24 cellular contexts compared by ENCODE assay signal in genomic region chr10:34709637-34710390, GRCh38.
DNase-seq lines count a peak whose midpoint lies in the region; ATAC-seq, FAIRE-seq and TF ChIP-seq lines count a peak whose summit lies in the region.
"Had no signal": no experiment of that assay in that cellular context is flagged by ENCODE, and none has a peak within 500 bp of the region (broad histone marks: within the 10 kb centered on the region; RNA-seq: fewer than 3 reads in every experiment).

No MANE protein-coding gene starts in this region.

- CTCF ChIA-PET in SK-N-SH (lab: Yijun Ruan, JAX) = interaction anchor here (1.1 kb wide), 1 partner anchor 285 kb away, joined by 3 read pairs; no protein-coding TSS in a partner anchor

- peaks cover 83% of the 10 kb centered on the region for H3K79me2 ChIP-seq in SK-N-SH (ENCODE audit: insufficient read depth)
- H3K79me2 ChIP-seq in astrocyte (ENCODE audit: insufficient read depth, low read length) = peaks cover 55% of the 10 kb centered on the region
- H3K79me2 ChIP-seq in smooth muscle cell (ENCODE audit: low read depth) = peaks cover 43% of the 10 kb centered on the region

- H3K9me3 Mint-ChIP-seq in astrocyte (ENCODE audit: unreplicated experiment) = no peaks in the 10 kb centered on the region
- H3K9me3 Mint-ChIP-seq: CD4-positive, alpha-beta memory T cell; T-helper 2 cell treated with Interferon-gamma antibody and Interleukin-4, amounts not matched to agents 5 μg/mL and 100 μg/mL, for 36 hours had no signal

- H3F3A ChIP-seq in SK-N-SH (replicated peaks; ENCODE audit: insufficient read depth) = peaks cover 20% of the 10 kb centered on the region
- H3F3A ChIP-seq in smooth muscle cell (ENCODE audit: low read depth) = no peaks in the 10 kb centered on the region

- POLR2A ChIA-PET in SK-N-SH (lab: Yijun Ruan, JAX) = no interaction called here

- H3K9ac ChIP-seq in SK-N-SH (no peak overlapping the region), astrocyte (ENCODE audit: low read length) (no peak overlapping the region), smooth muscle cell (ENCODE audit: low read depth) (no peak overlapping the region)
- H3K9ac ChIP-seq: KMS-11 had no signal

- DNase-seq in SK-N-SH (no peak), astrocyte (ENCODE audit: low read depth) (no peak), foreskin keratinocyte (no peak), smooth muscle cell (lab: John Stamatoyannopoulos, UW; ENCODE audit: unreplicated experiment) (no peak), Peyer's patch (no peak)
- DNase-seq in activated CD4-positive, alpha-beta T cell treated with anti-CD3 and anti-CD28 coated beads, Interleukin-2, amount 50 U/mL, for 48 hours = no peak
- DNase-seq: activated naive CD4-positive, alpha-beta T cell treated with anti-CD3 and anti-CD28 coated beads, Interleukin-2, amount 50 U/mL, for 16 hours; AML-193; caudate nucleus; CD4-positive, alpha-beta memory T cell; DMS 273 treated with DMSO at 0.1 percent for 48 hours; foreskin melanocyte; NCI-H524 treated with DMSO at 0.1 percent for 48 hours; NK-92 treated with Interleukin-12 subunit alpha and Interleukin-12 subunit beta, amount 100 ng/mL, for 24 hours; stimulated activated CD4-positive, alpha-beta T cell treated with anti-CD3 and anti-CD28 coated beads, Interleukin-1b, Interleukin-23, amount 100 ng/mL, for 48 hours; upper lobe of left lung had no signal

- no peak for FAIRE-seq in astrocyte (lab: Jason Lieb, UNC)

- 85% methylated on average over 8 of the region's 8 CpGs for WGBS in SK-N-SH (ENCODE audit: low lambda C conversion rate)
- 84% methylated on average over 8 of the region's 8 CpGs for WGBS in smooth muscle cell (ENCODE audit: low lambda C conversion rate)

- H3K27me3 ChIP-seq in SK-N-SH (ENCODE audit: insufficient read depth) (no peaks in the 10 kb centered on the region), astrocyte (ENCODE audit: insufficient read depth, low read length) (no peaks in the 10 kb centered on the region), foreskin keratinocyte (no peaks in the 10 kb centered on the region), smooth muscle cell (ENCODE audit: low read depth) (no peaks in the 10 kb centered on the region), Peyer's patch (no peaks in the 10 kb centered on the region)
- H3K27me3 ChIP-seq: hepatocyte, upper lobe of left lung had no signal

- H3K4me2 ChIP-seq in SK-N-SH (peak overlapping the region; percentile 10; the same call in 1 of the 2 replicates), astrocyte (ENCODE audit: low read length) (peak overlapping the region; percentile 63), smooth muscle cell (no peak overlapping the region)
- H3K4me2 ChIP-seq: hepatocyte, KMS-11 had no signal

- no peak for TF ChIP-seq RAD21 in SK-N-SH (IDR thresholded peaks at IDR 0.05; ENCODE audit: low read length)

- H3K4me1 Mint-ChIP-seq in astrocyte (ENCODE audit: low read depth, unreplicated experiment) = peaks cover 22% of the 10 kb centered on the region

- H2AFZ ChIP-seq in SK-N-SH (ENCODE audit: low read depth) (no peak overlapping the region), astrocyte (ENCODE audit: low read depth, low read length) (no peak overlapping the region), smooth muscle cell (ENCODE audit: low read depth) (no peak overlapping the region)
- H2AFZ ChIP-seq: hepatocyte had no signal

- peak overlapping the region in 1 of 2 experiments; percentile 64; a peak in 2 of 4 replicates for H3K27ac ChIP-seq in SK-N-SH (ENCODE audit: low read depth in 2 of 2, low read length in 1 of 2)
- H3K27ac ChIP-seq in astrocyte (ENCODE audit: low read depth, low read length) = peak overlapping the region; percentile 39
- H3K27ac ChIP-seq in foreskin keratinocyte = no peak overlapping the region
- peak overlapping the region; percentile 45 for H3K27ac ChIP-seq in smooth muscle cell (ENCODE audit: low read depth)
- peak overlapping the region in 2 of 4 donors; percentile 16 to 69 for H3K27ac ChIP-seq in Peyer's patch
- H3K27ac ChIP-seq: 22Rv1, hepatocyte, KMS-11 had no signal

- H3K27me3 Mint-ChIP-seq in astrocyte (ENCODE audit: low read depth, unreplicated experiment) = no peaks in the 10 kb centered on the region
- H3K27me3 Mint-ChIP-seq: CD4-positive, alpha-beta memory T cell; progenitor cell of endocrine pancreas had no signal

- no peaks in the 10 kb centered on the region for H3K9me3 ChIP-seq in SK-N-SH
- H3K9me3 ChIP-seq in astrocyte (ENCODE audit: insufficient read depth, low read depth, low read length) = no peaks in the 10 kb centered on the region
- no peaks in the 10 kb centered on the region for H3K9me3 ChIP-seq in smooth muscle cell (replicated peaks; ENCODE audit: low read depth)
- H3K9me3 ChIP-seq in Peyer's patch = no peaks in the 10 kb centered on the region
- H3K9me3 ChIP-seq: upper lobe of left lung had no signal

- TF ChIP-seq POLR2A in Peyer's patch (IDR thresholded peaks at IDR 0.05) = no peak

- ATAC-seq in SK-N-SH treated with all-trans-retinoic acid at 6 μM for 48 hours = no peak
- ATAC-seq in foreskin keratinocyte = peak; percentile 5
- ATAC-seq in GM21786 (IDR thresholded peaks at IDR 0.05; ENCODE audit: unreplicated experiment) = no peak

- no peaks in the 10 kb centered on the region for H3K36me3 ChIP-seq in SK-N-SH (replicated peaks in 1 of 2; ENCODE audit: control insufficient read depth in 1 of 2, insufficient read depth in 2 of 2, low read length in 1 of 2)
- H3K36me3 ChIP-seq in astrocyte (ENCODE audit: insufficient read depth, low read length) = no peaks in the 10 kb centered on the region
- H3K36me3 ChIP-seq in smooth muscle cell (ENCODE audit: low read depth) = no peaks in the 10 kb centered on the region
- no peaks in the 10 kb centered on the region for H3K36me3 ChIP-seq in Peyer's patch
- H3K36me3 ChIP-seq: upper lobe of left lung had no signal

- no peak overlapping the region for H3K27ac Mint-ChIP-seq in astrocyte (ENCODE audit: unreplicated experiment)
- H3K27ac Mint-ChIP-seq: CD4-positive, alpha-beta memory T cell; progenitor cell of endocrine pancreas; T-helper 2 cell treated with Interferon-gamma antibody and Interleukin-4, amounts not matched to agents 5 μg/mL and 100 μg/mL, for 36 hours had no signal

- no peak for TF ChIP-seq CTCF in SK-N-SH (IDR thresholded peaks at IDR 0.05)
- no peak for TF ChIP-seq CTCF in astrocyte (IDR thresholded peaks at IDR 0.05; ENCODE audit: insufficient read depth, low read depth, low read length)
- TF ChIP-seq CTCF in foreskin keratinocyte (conservative IDR thresholded peaks at IDR 0.05) = no peak
- TF ChIP-seq CTCF in smooth muscle cell (IDR thresholded peaks at IDR 0.05; ENCODE audit: borderline replicate concordance, insufficient read depth, poor library complexity, severe bottlenecking) = no peak
- no peak for TF ChIP-seq CTCF in Peyer's patch (IDR thresholded peaks at IDR 0.05)

- peaks cover 20% of the 10 kb centered on the region for H4K20me1 ChIP-seq in SK-N-SH (ENCODE audit: insufficient read depth)
- peaks cover 55% of the 10 kb centered on the region for H4K20me1 ChIP-seq in astrocyte (ENCODE audit: insufficient read depth, low read length)
- H4K20me1 ChIP-seq in smooth muscle cell (ENCODE audit: low read depth) = peaks cover 58% of the 10 kb centered on the region

- peaks cover 2% of the 10 kb centered on the region for H3K36me3 Mint-ChIP-seq in astrocyte (ENCODE audit: low read depth, unreplicated experiment)
- H3K36me3 Mint-ChIP-seq: CD4-positive, alpha-beta memory T cell had no signal

- TF ChIP-seq EP300 in SK-N-SH (IDR thresholded peaks at IDR 0.05; ENCODE audit: borderline replicate concordance in 1 of 2, low read depth in 1 of 2, low read length in 1 of 2) = no peak

- H3K4me3 ChIP-seq in SK-N-SH (ENCODE audit: low read depth in 2 of 2, low read length in 1 of 2) = no peak overlapping the region
- H3K4me3 ChIP-seq in astrocyte (ENCODE audit: insufficient read depth, low read depth, low read length) = no peak overlapping the region
- no peak overlapping the region for H3K4me3 ChIP-seq in smooth muscle cell
- no peak overlapping the region for H3K4me3 ChIP-seq in Peyer's patch
- H3K4me3 ChIP-seq: hepatocyte, skin epidermis, upper lobe of left lung had no signal

- peak overlapping the region; percentile 28 for H3K4me3 Mint-ChIP-seq in astrocyte (ENCODE audit: unreplicated experiment)
- H3K4me3 Mint-ChIP-seq: CD4-positive, alpha-beta memory T cell; T-helper 2 cell treated with Interferon-gamma antibody and Interleukin-4, amounts not matched to agents 5 μg/mL and 100 μg/mL, for 36 hours had no signal

- H3K9me2 ChIP-seq in SK-N-SH = no peaks in the 10 kb centered on the region

- H3K4me1 ChIP-seq in SK-N-SH (ENCODE audit: control insufficient read depth in 1 of 2, insufficient read depth in 2 of 2, low read depth in 1 of 2, low read length in 1 of 2) (peaks cover 6 to 8% of the 10 kb centered on the region in 2 experiments), astrocyte (ENCODE audit: insufficient read depth, low read length) (peaks cover 25% of the 10 kb centered on the region), foreskin keratinocyte (peaks cover 29% of the 10 kb centered on the region), smooth muscle cell (ENCODE audit: low read depth) (no peaks in the 10 kb centered on the region), Peyer's patch (peaks cover 0 to 19% (median 2%) of the 10 kb centered on the region in 4 donors)

TF ChIP-seq in SK-N-SH treated with all-trans-retinoic acid at 6 μM for 48 hours, 23 proteins besides CTCF, POLR2A, EP300 and RAD21 (continues in another document):
- TF ChIP-seq ISL1 (CRISPR knock-in tag; IDR thresholded peaks at IDR 0.05) (no peak), RARB (CRISPR knock-in tag; IDR thresholded peaks at IDR 0.05) (no peak), ZC3H10 (CRISPR knock-in tag; IDR thresholded peaks at IDR 0.05) (no peak), TOX (CRISPR knock-in tag; IDR thresholded peaks at IDR 0.05; ENCODE audit: borderline replicate concordance) (no peak), BACH2 (CRISPR knock-in tag; IDR thresholded peaks at IDR 0.05; ENCODE audit: borderline replicate concordance) (no peak)
- TF ChIP-seq, protein P1, sequence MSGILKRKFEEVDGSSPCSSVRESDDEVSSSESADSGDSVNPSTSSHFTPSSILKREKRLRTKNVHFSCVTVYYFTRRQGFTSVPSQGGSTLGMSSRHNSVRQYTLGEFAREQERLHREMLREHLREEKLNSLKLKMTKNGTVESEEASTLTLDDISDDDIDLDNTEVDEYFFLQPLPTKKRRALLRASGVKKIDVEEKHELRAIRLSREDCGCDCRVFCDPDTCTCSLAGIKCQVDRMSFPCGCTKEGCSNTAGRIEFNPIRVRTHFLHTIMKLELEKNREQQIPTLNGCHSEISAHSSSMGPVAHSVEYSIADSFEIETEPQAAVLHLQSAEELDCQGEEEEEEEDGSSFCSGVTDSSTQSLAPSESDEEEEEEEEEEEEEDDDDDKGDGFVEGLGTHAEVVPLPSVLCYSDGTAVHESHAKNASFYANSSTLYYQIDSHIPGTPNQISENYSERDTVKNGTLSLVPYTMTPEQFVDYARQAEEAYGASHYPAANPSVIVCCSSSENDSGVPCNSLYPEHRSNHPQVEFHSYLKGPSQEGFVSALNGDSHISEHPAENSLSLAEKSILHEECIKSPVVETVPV (CRISPR knock-in tag; IDR thresholded peaks at IDR 0.05) = no peak
